Comparison of ENCODE assay signal across 8 cellular contexts in genomic region chr3:17023006-17023664, GRCh38.
DNase-seq lines count a peak whose midpoint lies in the region; ATAC-seq lines count a peak whose summit lies in the region.

No MANE protein-coding gene starts in this region.

- no peak overlapping the region for H3K27ac ChIP-seq in CD4-positive, alpha-beta memory T cell (ENCODE audit: low read depth, low read length)

- ATAC-seq in GM21529 (IDR thresholded peaks at IDR 0.05; ENCODE audit: unreplicated experiment): peak; percentile 97
- ATAC-seq in stimulated activated naive CD8-positive, alpha-beta T cell treated with anti-CD3 and anti-CD28 coated beads, Interleukin-15, amount 100 ng/mL, for 72 hours: peak; percentile 96

- peaks cover 49 to 75% (median 63%) of the 10 kb centered on the region in 4 donors for H3K4me1 Mint-ChIP-seq in CD4-positive, alpha-beta memory T cell
- peaks cover 47% of the 10 kb centered on the region for H3K4me1 Mint-ChIP-seq in T-helper 1 cell treated with Interleukin-12 subunit alpha and Interleukin-12 subunit beta and Interleukin-4 antibody, amounts not matched to agents 30 μg/mL and 1 μg/mL, for 36 hours (ENCODE audit: low read depth)
- peaks cover 74% of the 10 kb centered on the region for H3K4me1 Mint-ChIP-seq in stimulated activated naive CD8-positive, alpha-beta T cell treated with anti-CD3 and anti-CD28 coated beads, Interleukin-15, amount 100 ng/mL, for 72 hours

- POLR2A ChIA-PET in CD4-positive, alpha-beta memory T cell (lab: Charles Lee; ENCODE audit: partially characterized antibody): interaction anchor here (0.6 to 1.3 kb wide), 4 partner anchors 18 to 170 kb away, joined by 3 to 5 read pairs (median 3); partner anchors contain the start of gene PLCL2

- peak overlapping the region in 7 of 8 donors; percentile 4 to 84 (median 19) for H3K4me3 Mint-ChIP-seq in CD4-positive, alpha-beta memory T cell
- H3K4me3 Mint-ChIP-seq in T-helper 1 cell treated with Interleukin-12 subunit alpha and Interleukin-12 subunit beta and Interleukin-4 antibody, amounts not matched to agents 30 μg/mL and 1 μg/mL, for 36 hours: peak overlapping the region; percentile 46
- H3K4me3 Mint-ChIP-seq in stimulated activated naive CD8-positive, alpha-beta T cell treated with anti-CD3 and anti-CD28 coated beads, Interleukin-15, amount 100 ng/mL, for 72 hours: peak overlapping the region; percentile 50 to 77

- H3K36me3 Mint-ChIP-seq in CD4-positive, alpha-beta memory T cell: peaks cover 24 to 29% of the 10 kb centered on the region in 2 donors
- H3K36me3 Mint-ChIP-seq in T-helper 1 cell treated with Interleukin-12 subunit alpha and Interleukin-12 subunit beta and Interleukin-4 antibody, amounts not matched to agents 30 μg/mL and 1 μg/mL, for 36 hours (ENCODE audit: low read depth): peaks cover 15% of the 10 kb centered on the region

- H3K27me3 Mint-ChIP-seq in CD4-positive, alpha-beta memory T cell: no peaks in the 10 kb centered on the region
- no peaks in the 10 kb centered on the region for H3K27me3 Mint-ChIP-seq in T-helper 1 cell treated with Interleukin-12 subunit alpha and Interleukin-12 subunit beta and Interleukin-4 antibody, amounts not matched to agents 30 μg/mL and 1 μg/mL, for 36 hours (ENCODE audit: low read depth)
- no peaks in the 10 kb centered on the region for H3K27me3 Mint-ChIP-seq in stimulated activated naive CD8-positive, alpha-beta T cell treated with anti-CD3 and anti-CD28 coated beads, Interleukin-15, amount 100 ng/mL, for 72 hours

- no peak overlapping the region for H3K4me3 ChIP-seq in CD4-positive, alpha-beta memory T cell (ENCODE audit: low read length in 2 of 2)

- no peaks in the 10 kb centered on the region for H3K9me3 ChIP-seq in CD4-positive, alpha-beta memory T cell (ENCODE audit: control insufficient read depth in 1 of 2, low read length in 2 of 2)

- peak; percentile 14 to 81 (median 36) for DNase-seq in CD4-positive, alpha-beta memory T cell
- DNase-seq in effector CD4-positive, alpha-beta T cell: peak; percentile 32
- peak; percentile 53 to 73 for DNase-seq in stimulated activated naive CD8-positive, alpha-beta T cell treated with anti-CD3 and anti-CD28 coated beads, Interleukin-15, amount 100 ng/mL, for 72 hours
- no peak for DNase-seq in SW 1271 (lab: John Stamatoyannopoulos, UW)
- no peak for DNase-seq in cortex of kidney (lab: John Stamatoyannopoulos, UW)
- DNase-seq in NCI-H1092 (lab: John Stamatoyannopoulos, UW): no peak

- no peaks in the 10 kb centered on the region for H3K27me3 ChIP-seq in CD4-positive, alpha-beta memory T cell (ENCODE audit: insufficient read depth, low read length)

- CTCF ChIA-PET in CD4-positive, alpha-beta memory T cell (lab: Charles Lee; ENCODE audit: partially characterized antibody): interaction anchor here (1.0 to 1.5 kb wide), 5 partner anchors 10 to 422 kb away, joined by 3 to 4 read pairs (median 3); no protein-coding TSS in a partner anchor

- intact Hi-C loops in CD4-positive, alpha-beta memory T cell (cut with micrococcal nuclease): loop anchor here (5.0 kb wide), 1 partner anchor 209 kb away; no protein-coding TSS in a partner anchor

- peak overlapping the region; percentile 73 to 92 (median 84) for H3K27ac Mint-ChIP-seq in CD4-positive, alpha-beta memory T cell
- H3K27ac Mint-ChIP-seq in T-helper 1 cell treated with Interleukin-12 subunit alpha and Interleukin-12 subunit beta and Interleukin-4 antibody, amounts not matched to agents 30 μg/mL and 1 μg/mL, for 36 hours: peak overlapping the region; percentile 84
- peak overlapping the region; percentile 9 to 86 for H3K27ac Mint-ChIP-seq in stimulated activated naive CD8-positive, alpha-beta T cell treated with anti-CD3 and anti-CD28 coated beads, Interleukin-15, amount 100 ng/mL, for 72 hours

- H3K36me3 ChIP-seq in CD4-positive, alpha-beta memory T cell (ENCODE audit: insufficient read depth, low read length): no peaks in the 10 kb centered on the region

- H3K9me3 Mint-ChIP-seq in CD4-positive, alpha-beta memory T cell: no peaks in the 10 kb centered on the region
- no peaks in the 10 kb centered on the region for H3K9me3 Mint-ChIP-seq in T-helper 1 cell treated with Interleukin-12 subunit alpha and Interleukin-12 subunit beta and Interleukin-4 antibody, amounts not matched to agents 30 μg/mL and 1 μg/mL, for 36 hours
- H3K9me3 Mint-ChIP-seq in stimulated activated naive CD8-positive, alpha-beta T cell treated with anti-CD3 and anti-CD28 coated beads, Interleukin-15, amount 100 ng/mL, for 72 hours: peaks cover 0 to 5% of the 10 kb centered on the region in 2 donors

- peaks cover 22% of the 10 kb centered on the region for H3K4me1 ChIP-seq in CD4-positive, alpha-beta memory T cell (ENCODE audit: insufficient read depth, low read length)

Comparison
In these comparisons a context has a peak if more than half of its experiments do, and no peak if none do; other contexts are left out.
1. DNase-seq: peak in CD4-positive, alpha-beta memory T cell (5 of 5), effector CD4-positive, alpha-beta T cell (single experiment) and stimulated activated naive CD8-positive, alpha-beta T cell treated with anti-CD3 and anti-CD28 coated beads, Interleukin-15, amount 100 ng/mL, for 72 hours (2 of 2); none in SW 1271 (0 of 2), cortex of kidney (single experiment) and NCI-H1092 (single experiment).
2. Peak in every context shown above with its lines, with median percentiles within 50 percentile points of each other: H3K27ac Mint-ChIP-seq and H3K4me3 Mint-ChIP-seq.